Comparison of ENCODE assay signal across 8 cellular contexts in the genomic region with DNA sequence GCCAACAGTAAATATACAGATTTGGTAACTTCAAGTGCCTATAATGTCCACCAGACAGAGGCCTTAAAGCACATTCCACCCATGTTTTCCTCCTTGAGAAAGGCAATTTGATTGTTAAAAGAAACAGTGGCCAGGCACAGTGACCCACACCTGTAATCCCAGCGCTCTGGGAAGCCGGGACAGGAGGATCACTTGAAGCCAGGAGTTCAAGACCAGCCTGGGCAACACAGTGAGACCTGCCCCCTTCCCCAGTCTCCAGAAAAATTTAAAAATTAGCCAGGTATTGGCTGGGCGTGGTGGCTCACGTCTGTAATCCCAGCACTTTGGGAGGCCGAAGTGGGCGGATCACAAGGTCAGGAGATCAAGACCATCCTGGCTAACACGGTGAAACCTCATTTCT. TPM values are rescaled to one million over a fixed set of nuclear protein-coding genes. Genes with fewer than 3 reads are reported as not detected.
A peak's percentile ranks its signal among the peaks of the same experiment; 100 is the strongest.
DNase-seq lines count a peak whose midpoint lies in the region; ATAC-seq and TF ChIP-seq lines count a peak whose summit lies in the region.
"Not testable (repeated sequence)": the region's sequence is repeated elsewhere in the genome, so short reads cannot be mapped to it uniquely, and the experiment has no call there.

No MANE protein-coding gene starts in this region.

- H4K8ac ChIP-seq in trophoblast cell (ENCODE audit: low read depth, low read length): not testable (repeated sequence)

- H3K79me2 ChIP-seq in DOHH2 (ENCODE audit: control insufficient read depth, low read length) (peaks cover 97% of the 10 kb centered on the region), trophoblast cell (ENCODE audit: control insufficient read depth, insufficient read depth, low read length, poor library complexity) (peaks cover 41% of the 10 kb centered on the region)

- not testable (repeated sequence) for H3K18ac ChIP-seq in trophoblast cell (ENCODE audit: low read length)

- peak overlapping the region; percentile 0; the same call in 1 of the 2 replicates for H3K4me3 ChIP-seq in DOHH2 (ENCODE audit: low read length)
- not testable (repeated sequence) for H3K4me3 ChIP-seq in RWPE2 (ENCODE audit: severe bottlenecking); breast epithelium; cardiac muscle cell; lung; trophoblast cell (ENCODE audit: low read depth, low read length); stomach; vagina

- not testable (repeated sequence) for H3K4ac ChIP-seq in trophoblast cell (ENCODE audit: low read depth, low read length)

- not testable (repeated sequence) for H2AK5ac ChIP-seq in trophoblast cell (ENCODE audit: low read length)

- H3K9ac ChIP-seq in trophoblast cell (ENCODE audit: low read length): not testable (repeated sequence)

- not testable (repeated sequence) for H4K91ac ChIP-seq in trophoblast cell (ENCODE audit: low read depth, low read length)

- not testable (repeated sequence) for H3K9me2 ChIP-seq in DOHH2 (replicated peaks; ENCODE audit: control insufficient read depth, low read length)

- H2BK5ac ChIP-seq in trophoblast cell (ENCODE audit: low read depth, low read length, poor library complexity): not testable (repeated sequence)

- H3K27ac ChIP-seq in DOHH2 (ENCODE audit: low read depth, low read length): not testable (repeated sequence)
- peak overlapping the region; percentile 93 for H3K27ac ChIP-seq in RWPE2 (ENCODE audit: poor library complexity, severe bottlenecking)
- H3K27ac ChIP-seq in breast epithelium: peak overlapping the region; percentile 91 to 95
- H3K27ac ChIP-seq in cardiac muscle cell: peak overlapping the region; percentile 87
- H3K27ac ChIP-seq in lung (ENCODE audit: low read depth in 1 of 2, low read length in 1 of 2): peak overlapping the region; percentile 81 to 93
- H3K27ac ChIP-seq in trophoblast cell (ENCODE audit: low read depth, low read length): peak overlapping the region; percentile 26
- H3K27ac ChIP-seq in stomach: peak overlapping the region; percentile 85 to 96 (median 93)
- H3K27ac ChIP-seq in vagina: peak overlapping the region; percentile 70

- peaks cover 48% of the 10 kb centered on the region for H3K4me1 ChIP-seq in DOHH2 (ENCODE audit: control insufficient read depth, low read length)
- H3K4me1 ChIP-seq in RWPE2 (ENCODE audit: insufficient read depth, poor library complexity, severe bottlenecking): peaks cover 57% of the 10 kb centered on the region
- H3K4me1 ChIP-seq in breast epithelium: peaks cover 18 to 35% of the 10 kb centered on the region in 2 donors
- H3K4me1 ChIP-seq in cardiac muscle cell (ENCODE audit: low read depth): peaks cover 23% of the 10 kb centered on the region
- peaks cover 21 to 45% of the 10 kb centered on the region in 2 donors for H3K4me1 ChIP-seq in lung (ENCODE audit: control insufficient read depth in 2 of 2, insufficient read depth in 2 of 2, low read length in 2 of 2)
- H3K4me1 ChIP-seq in trophoblast cell (ENCODE audit: control insufficient read depth in 1 of 2, insufficient read depth in 2 of 2, low read length in 2 of 2): peaks cover 25 to 38% of the 10 kb centered on the region in 2 experiments
- peaks cover 63 to 95% (median 82%) of the 10 kb centered on the region in 4 donors for H3K4me1 ChIP-seq in stomach
- H3K4me1 ChIP-seq in vagina: peaks cover 71% of the 10 kb centered on the region

- H4K20me1 ChIP-seq in DOHH2 (ENCODE audit: control insufficient read depth, insufficient read depth, low read depth, low read length): peaks cover 15% of the 10 kb centered on the region; the same call in 1 of the 2 replicates

- 72 to 82% methylated on average over 7 of the region's 7 CpGs for WGBS in lung, 2 donors
- no CpG with 5 or more reads among the region's 7 CpGs for WGBS in trophoblast cell (ENCODE audit: extremely low coverage, insufficient coverage, insufficient read length)
- 40 to 68% (median 47%) methylated on average over 7 of the region's 7 CpGs for WGBS in stomach, 5 donors

- H2AFZ ChIP-seq in trophoblast cell (ENCODE audit: insufficient read depth, low read length, poor library complexity): not testable (repeated sequence)

- H3K79me1 ChIP-seq in trophoblast cell (ENCODE audit: low read length): peaks cover 23% of the 10 kb centered on the region

- not testable (repeated sequence) for H2BK120ac ChIP-seq in trophoblast cell (ENCODE audit: insufficient read depth, low read length, poor library complexity)

- H3K4me2 ChIP-seq in DOHH2 (ENCODE audit: low read length): peak overlapping the region; percentile 39
- not testable (repeated sequence) for H3K4me2 ChIP-seq in trophoblast cell (ENCODE audit: low read length)

- not testable (repeated sequence) for H3F3A ChIP-seq in DOHH2 (ENCODE audit: control insufficient read depth, insufficient read depth)

- TF ChIP-seq EP300 in stomach (IDR thresholded peaks at IDR 0.05): not testable (repeated sequence)

- not testable (repeated sequence) for ATAC-seq in RWPE2 (ENCODE audit: low read depth); lung (ENCODE audit: insufficient read depth, low FRiP score)

- TF ChIP-seq CTCF in DOHH2 (IDR thresholded peaks at IDR 0.05; ENCODE audit: low read depth, low read length, poor library complexity, severe bottlenecking); RWPE2 (IDR thresholded peaks at IDR 0.05; ENCODE audit: poor library complexity, severe bottlenecking); breast epithelium (IDR thresholded peaks at IDR 0.05); cardiac muscle cell (IDR thresholded peaks at IDR 0.05; ENCODE audit: low read depth, low read length); lung (IDR thresholded peaks at IDR 0.05; ENCODE audit: control extremely low read depth, extremely low read depth); stomach (IDR thresholded peaks at IDR 0.05); vagina (IDR thresholded peaks at IDR 0.05): not testable (repeated sequence)

- H3K9me3 ChIP-seq in DOHH2 (ENCODE audit: control insufficient read depth, insufficient read depth, low read length); RWPE2 (ENCODE audit: severe bottlenecking); breast epithelium; cardiac muscle cell (ENCODE audit: low read depth); lung (ENCODE audit: control insufficient read depth in 2 of 2, insufficient read depth in 1 of 2, low read length in 1 of 2); trophoblast cell (ENCODE audit: insufficient read depth, low read depth, low read length); stomach; vagina: not testable (repeated sequence)

- H3K36me3 ChIP-seq in DOHH2 (ENCODE audit: control insufficient read depth, low read length) (peaks cover 19% of the 10 kb centered on the region), trophoblast cell (ENCODE audit: control insufficient read depth in 1 of 2, insufficient read depth in 2 of 2, low read length in 2 of 2) (peaks cover 0 to 12% of the 10 kb centered on the region in 2 experiments)
- H3K36me3 ChIP-seq in RWPE2 (ENCODE audit: low read depth); breast epithelium; cardiac muscle cell; lung (ENCODE audit: control insufficient read depth in 2 of 2, insufficient read depth in 2 of 2, low read length in 2 of 2); stomach; vagina: not testable (repeated sequence)

- not testable (repeated sequence) for DNase-seq in RWPE2 (ENCODE audit: low spot score); breast epithelium (ENCODE audit: low spot score in 2 of 2); cardiac muscle cell (ENCODE audit: low read depth in 1 of 2, low spot score in 1 of 2); lung (ENCODE audit: low spot score); trophoblast cell; vagina (ENCODE audit: extremely low spot score in 2 of 2)
- DNase-seq in stomach: peak; percentile 21

- intact Hi-C loops in breast epithelium (cut with DNase I; ENCODE audit: low total_unique reads); stomach (cut with DNase I; ENCODE audit: low total_unique reads): not testable (repeated sequence)
- intact Hi-C loops in vagina (cut with DNase I): loop anchor here (10.0 kb wide), 1 partner anchor 61 kb away; no protein-coding TSS in a partner anchor

- not testable (repeated sequence) for H3K27me3 ChIP-seq in DOHH2 (ENCODE audit: control insufficient read depth, low read length); RWPE2 (ENCODE audit: insufficient read depth, poor library complexity, severe bottlenecking); breast epithelium; cardiac muscle cell; lung (ENCODE audit: control insufficient read depth, insufficient read depth); trophoblast cell (ENCODE audit: insufficient read depth, low read length); stomach; vagina

- not testable (repeated sequence) for H3K14ac ChIP-seq in trophoblast cell (ENCODE audit: low read length)

- H4K12ac ChIP-seq in trophoblast cell (ENCODE audit: low read depth, low read length): not testable (repeated sequence)

- not testable (repeated sequence) for H3K23ac ChIP-seq in trophoblast cell (ENCODE audit: low read length)

- TF ChIP-seq POLR2A in breast epithelium (IDR thresholded peaks at IDR 0.05); stomach (IDR thresholded peaks at IDR 0.05); vagina (IDR thresholded peaks at IDR 0.05): not testable (repeated sequence)

- H2BK12ac ChIP-seq in trophoblast cell (ENCODE audit: low read length): not testable (repeated sequence)

RNA-seq across cellular contexts. Expression of a gene that starts 19.3 kb away (rescaled TPM):
- total RNA-seq in breast epithelium: 10 to 100 TPM; 43.8 to 82.7 (median 72.4) TPM
- total RNA-seq in cardiac muscle cell: 54.1 and 70.5 TPM in 2 replicates
- 67.7 and 85.5 TPM in 2 replicates for polyA plus RNA-seq in cardiac muscle cell
- 100 to 1,000 TPM in 1 of 2 donors, 10 to 100 TPM in 1; 75.6 to 149 TPM for total RNA-seq in lung
- 10 to 100 TPM; 40.3 to 92.5 TPM for polyA plus RNA-seq in lung
- 89.1 and 90.0 TPM in 2 replicates for polyA plus RNA-seq in trophoblast cell (2013)
- 100 to 1,000 TPM in 2 of 5 donors, 10 to 100 TPM in 3; 69.8 to 154 (median 87.9) TPM for total RNA-seq in stomach
- polyA plus RNA-seq in stomach: 10 to 100 TPM; 24.9 to 44.0 (median 34.7) TPM
- total RNA-seq in vagina: 46.2 TPM
